14 cellular contexts compared by ENCODE assay signal in the genomic region with DNA sequence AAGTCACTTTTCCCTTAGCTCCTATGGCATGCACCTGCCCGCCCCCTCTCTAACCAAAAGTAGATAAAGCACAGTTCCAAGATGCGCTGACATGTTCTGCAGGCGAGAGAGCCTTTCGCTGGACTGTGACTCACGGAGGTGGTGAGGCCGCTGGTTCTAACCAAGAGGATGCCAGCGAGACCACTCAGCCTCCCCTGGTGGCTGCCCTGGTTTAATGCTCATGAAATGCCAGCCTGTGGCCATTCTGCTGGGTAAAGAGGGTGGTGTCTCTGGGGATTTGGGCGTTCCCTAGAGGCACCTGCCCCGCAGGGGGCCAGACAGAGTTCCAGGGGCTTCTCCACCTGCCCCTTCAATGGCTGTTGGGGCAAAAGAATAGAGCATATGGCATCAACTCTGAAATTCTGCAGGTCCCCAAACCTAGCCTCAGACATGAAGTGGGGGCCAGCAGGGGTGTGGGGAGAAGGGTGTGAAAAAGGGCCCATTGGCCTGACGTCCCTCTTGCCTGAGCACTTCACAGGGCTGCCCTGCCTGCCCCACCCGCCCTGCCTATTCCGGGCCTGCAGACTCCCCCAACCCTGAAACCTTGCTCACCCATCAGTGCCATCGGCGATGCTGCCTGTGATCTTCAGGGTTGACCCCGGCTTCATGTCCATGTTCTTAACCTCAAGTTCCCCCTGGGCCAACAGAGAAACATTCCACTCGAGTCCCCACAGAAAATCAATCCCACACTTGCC. TPM values are rescaled to one million over a fixed set of nuclear protein-coding genes. Genes with fewer than 3 reads are reported as not detected.
A peak's percentile ranks its signal among the peaks of the same experiment; 100 is the strongest.
DNase-seq lines count a peak whose midpoint lies in the region; ATAC-seq and TF ChIP-seq lines count a peak whose summit lies in the region.
"Had no signal": no experiment of that assay in that cellular context is flagged by ENCODE, and none has a peak within 500 bp of the region (broad histone marks: within the 10 kb centered on the region; RNA-seq: fewer than 3 reads in every experiment).

No MANE protein-coding gene starts in this region.

- TF ChIP-seq CTCF in H9 (conservative IDR thresholded peaks at IDR 0.05) (peak; percentile 16; the same call in 1 of the 3 replicates), colonic mucosa (IDR thresholded peaks at IDR 0.05) (no peak), retinal pigment epithelial cell (conservative IDR thresholded peaks at IDR 0.05; ENCODE audit: low read depth, low read length) (peak; percentile 50), uterus (IDR thresholded peaks at IDR 0.05) (no peak)

- H3K9ac ChIP-seq in H9 (ENCODE audit: extremely low read depth, insufficient read length, low read length) = no peak overlapping the region
- H3K9ac ChIP-seq in colonic mucosa (ENCODE audit: low read depth in 2 of 2, low read length in 2 of 2) = peak overlapping the region in 1 of 2 donors; percentile 72

- no peak overlapping the region for H3K4me3 ChIP-seq in colonic mucosa
- no peak overlapping the region for H3K4me3 ChIP-seq in retinal pigment epithelial cell (ENCODE audit: low read length)
- H3K4me3 ChIP-seq in uterus = no peak overlapping the region
- H3K4me3 ChIP-seq: lung had no signal

- no peaks in the 10 kb centered on the region for H3K79me2 ChIP-seq in H9 (ENCODE audit: insufficient read depth, low read length)

- H3K27ac ChIP-seq in H9 (ENCODE audit: insufficient read length, low read depth, low read length) (no peak overlapping the region), colonic mucosa (peak overlapping the region; percentile 73), uterus (no peak overlapping the region)

- H3K36me3 ChIP-seq in colonic mucosa = no peaks in the 10 kb centered on the region
- H3K36me3 ChIP-seq in uterus = no peaks in the 10 kb centered on the region

- H3K27ac Mint-ChIP-seq in H9 = no peak overlapping the region

- DNase-seq in H9 (no peak), RKO (ENCODE audit: low spot score) (peak; percentile 81), colonic mucosa (no peak), retinal pigment epithelial cell (ENCODE audit: low read depth) (no peak), uterus (no peak), SHP77 (lab: John Stamatoyannopoulos, UW) (no peak), NCI-H82 (lab: John Stamatoyannopoulos, UW) (no peak)
- DNase-seq: DMS153, glutamatergic neuron, NCI-H1048, retina had no signal

- H3K27me3 ChIP-seq in H9 (ENCODE audit: insufficient read depth, low read length) (no peaks in the 10 kb centered on the region), colonic mucosa (no peaks in the 10 kb centered on the region), uterus (no peaks in the 10 kb centered on the region)

- no peaks in the 10 kb centered on the region; a peak in 1 of 5 replicates for H3K9me3 Mint-ChIP-seq in H9

- H4K91ac ChIP-seq in H9 (ENCODE audit: insufficient read length, low read depth, low read length) = no peak overlapping the region

- no peaks in the 10 kb centered on the region for H4K20me1 ChIP-seq in H9 (ENCODE audit: control insufficient read depth, insufficient read depth, insufficient read length)

- H2BK5ac ChIP-seq in H9 (ENCODE audit: insufficient read length, low read length) = no peak overlapping the region

- H2BK20ac ChIP-seq in H9 (ENCODE audit: low read depth, low read length, poor library complexity, severe bottlenecking) = no peak overlapping the region

- no peak overlapping the region; the same call in 1 of the 2 replicates for H3K14ac ChIP-seq in H9 (ENCODE audit: insufficient read depth, low read length)

- H3K4me2 ChIP-seq in H9 (ENCODE audit: insufficient read depth, insufficient read length, low read length) = no peak overlapping the region

- no CpG with 5 or more reads among the region's 16 CpGs for WGBS in H9 (ENCODE audit: extremely low coverage, insufficient read length, low lambda C conversion rate)

- TF ChIP-seq POLR2A in uterus (IDR thresholded peaks at IDR 0.05) = no peak

- no peak overlapping the region for H2BK12ac ChIP-seq in H9 (ENCODE audit: insufficient read length, low read depth, low read length)

- peaks cover 22 to 24% of the 10 kb centered on the region in 2 experiments for H3K4me1 Mint-ChIP-seq in H9

- no peak overlapping the region for H3K4ac ChIP-seq in H9 (ENCODE audit: low read depth, low read length)

- H2BK120ac ChIP-seq in H9 (ENCODE audit: low read depth, low read length, poor library complexity, severe bottlenecking) = no peak overlapping the region

- intact Hi-C loops in colonic mucosa (cut with DNase I) (no loop called here), uterus (cut with DNase I; ENCODE audit: low total_unique reads) (no loop called here)

- H3K18ac ChIP-seq in H9 (ENCODE audit: insufficient read length, low read depth, low read length) = no peak overlapping the region

- H3K36me3 Mint-ChIP-seq in H9 (ENCODE audit: insufficient read depth in 1 of 3, low read depth in 3 of 3) = peaks cover 0 to 9% (median 0%) of the 10 kb centered on the region in 3 experiments; a peak in 3 of 7 replicates

- H4K8ac ChIP-seq in H9 (replicated peaks; ENCODE audit: insufficient read length, low read depth, low read length) = no peak overlapping the region

- H3K9me3 ChIP-seq in H9 (ENCODE audit: control insufficient read depth, low read depth, low read length) (no peaks in the 10 kb centered on the region), colonic mucosa (no peaks in the 10 kb centered on the region), uterus (no peaks in the 10 kb centered on the region)

- peaks cover 8% of the 10 kb centered on the region; the same call in 1 of the 2 replicates for H3K4me1 ChIP-seq in H9 (ENCODE audit: insufficient read depth, low read length)
- H3K4me1 ChIP-seq in colonic mucosa = peaks cover 18% of the 10 kb centered on the region
- peaks cover 5 to 7% of the 10 kb centered on the region in 2 donors for H3K4me1 ChIP-seq in uterus

- H3K27me3 Mint-ChIP-seq in H9 (ENCODE audit: low read depth) = peaks cover 6% of the 10 kb centered on the region

- no peak for ATAC-seq in HG02938 (IDR thresholded peaks at IDR 0.05; ENCODE audit: unreplicated experiment)

- H3K4me3 Mint-ChIP-seq in H9 = no peak overlapping the region

- no peaks in the 10 kb centered on the region for H3K23me2 ChIP-seq in H9 (ENCODE audit: insufficient read length, low read depth, low read length, poor library complexity, severe bottlenecking)

- H4K5ac ChIP-seq in H9 (ENCODE audit: insufficient read length, low read depth, low read length) = no peak overlapping the region

- H3K79me1 ChIP-seq in H9 (ENCODE audit: insufficient read depth, low read depth, low read length, poor library complexity, severe bottlenecking) = no peaks in the 10 kb centered on the region

- H2AK5ac ChIP-seq in H9 (ENCODE audit: insufficient read length, low read length) = no peak overlapping the region

- no peak overlapping the region for H2BK15ac ChIP-seq in H9 (ENCODE audit: low read depth, low read length)

- H3K23ac ChIP-seq in H9 (ENCODE audit: insufficient read length, low read depth, low read length) = no peak overlapping the region

- no peak overlapping the region for H3T11ph ChIP-seq in H9 (ENCODE audit: low read length)

- no peak overlapping the region for H3K56ac ChIP-seq in H9 (ENCODE audit: insufficient read length, low read depth, low read length)

- H2AFZ ChIP-seq in H9 (ENCODE audit: low read length) = no peak overlapping the region

RNA-seq across cellular contexts. Expression of a gene that starts 8.5 kb away (rescaled TPM):
- not detected in 2 replicates for total RNA-seq in H9 (2021)
- total RNA-seq in colonic mucosa = 100 to 1,000 TPM; 118 to 160 TPM
- total RNA-seq in uterus = not detected
- total RNA-seq: T-helper 2 cell treated with Interferon-gamma antibody and Interleukin-4, amounts not matched to agents 100 ng/mL and 5 ng/mL, for 36 hours had no signal

RNA-seq across cellular contexts. Expression of a gene that starts 11.1 kb away (rescaled TPM):
- total RNA-seq in H9 (2021) (23.0 and 24.3 TPM in 2 replicates), colonic mucosa (10 to 100 TPM; 66.1 to 97.0 TPM), uterus (100 to 1,000 TPM in 1 of 4 donors, 10 to 100 TPM in 3; 10.6 to 101 (median 16.5) TPM)

RNA-seq across cellular contexts. Expression of a gene that starts 37.2 kb away (rescaled TPM):
- total RNA-seq in H9 (2021) (56.0 and 61.7 TPM in 2 replicates), colonic mucosa (10 to 100 TPM; 45.7 to 90.2 TPM), uterus (10 to 100 TPM; 16.7 to 78.0 (median 35.3) TPM)

RNA-seq across cellular contexts. Expression of a gene that starts 52.2 kb away (rescaled TPM):
- total RNA-seq in H9 (2021) = 17.1 and 17.7 TPM in 2 replicates
- 10 to 100 TPM; 59.3 to 60.5 TPM for total RNA-seq in colonic mucosa
- total RNA-seq in uterus = 10 to 100 TPM in 2 of 4 donors, 1 to 10 TPM in 2; 4.6 to 23.4 (median 10.2) TPM

Comparison
In these comparisons a context has a peak if more than half of its experiments do, and no peak if none do; other contexts are left out.
1. CTCF ChIP-seq: peak in H9 (single experiment) and retinal pigment epithelial cell (single experiment); none in colonic mucosa (single experiment) and uterus (0 of 4).
2. RNA of a gene that starts 8.5 kb away (total RNA-seq): 118 to 160 TPM in colonic mucosa; not detected in H9 and not detected in uterus; every median in the first group is over 10 times any median in the second.